In the genomic region with DNA sequence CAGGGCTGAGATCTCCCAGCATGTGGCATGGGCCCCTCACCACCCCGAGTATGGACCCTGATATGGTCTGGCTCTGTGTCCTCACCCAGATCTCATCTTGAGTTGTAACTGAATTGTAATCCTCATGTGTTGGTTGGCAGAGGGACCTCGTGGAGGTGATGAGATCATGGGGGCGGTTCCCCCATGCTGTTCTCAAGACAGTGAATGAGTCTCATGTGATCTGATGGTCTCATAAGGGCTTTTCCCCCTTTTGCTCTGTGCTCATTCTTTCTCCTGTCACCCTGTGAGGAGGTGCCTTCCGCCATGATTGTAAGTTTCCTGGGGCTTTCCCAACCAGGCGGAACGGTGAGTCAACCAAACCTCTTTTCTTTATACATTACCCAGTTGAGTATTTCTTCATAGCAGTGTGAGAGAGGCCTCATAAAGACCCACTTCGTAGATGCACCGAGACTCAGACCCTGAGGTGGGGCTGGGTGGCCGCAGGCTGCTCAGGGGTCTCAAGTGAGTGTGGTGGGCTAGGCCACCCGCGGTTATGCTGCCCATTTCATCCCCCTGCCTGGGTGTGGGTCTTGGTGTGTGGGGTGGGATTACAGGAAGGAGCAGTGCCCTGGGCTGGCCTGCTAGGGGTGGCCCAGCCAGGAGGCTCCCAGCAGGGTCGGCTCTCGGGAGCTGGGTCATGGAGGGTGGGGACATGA, we compare ENCODE assay signal across 10 cellular contexts. TPM values are rescaled to one million over a fixed set of nuclear protein-coding genes. Genes with fewer than 3 reads are reported as not detected.
DNase-seq lines count a peak whose midpoint lies in the region; ATAC-seq, FAIRE-seq and TF ChIP-seq lines count a peak whose summit lies in the region.
"Had no signal": no experiment of that assay in that cellular context is flagged by ENCODE, and none has a peak within 500 bp of the region (broad histone marks: within the 10 kb centered on the region; RNA-seq: fewer than 3 reads in every experiment).

No MANE protein-coding gene starts in this region.

- under 1% methylated on average over 13 of the region's 13 CpGs for WGBS in GM12878 (ENCODE audit: insufficient coverage, insufficient replicate concordance, low lambda C conversion rate, missing lambda C conversion rate)

- no peaks in the 10 kb centered on the region for H3K79me2 ChIP-seq in GM12878 (ENCODE audit: control insufficient read depth, insufficient read depth, low read length)

- TF ChIP-seq RAD21 in GM12878 (IDR thresholded peaks at IDR 0.05; ENCODE audit: insufficient read depth, low read depth, low read length) = no peak

- H3K4me3 ChIP-seq in GM12878 = no peak overlapping the region
- no peak overlapping the region for H3K4me3 ChIP-seq in coronary artery
- H3K4me3 ChIP-seq: pancreas had no signal

- in situ Hi-C loops in GM12878 (cut with MboI) = loop anchor here (5.0 kb wide), 2 partner anchors 115 to 290 kb away; no protein-coding TSS in a partner anchor

- no peaks in the 10 kb centered on the region for H3K36me3 ChIP-seq in GM12878 (ENCODE audit: control insufficient read depth in 2 of 2, insufficient read depth in 2 of 2, low read length in 1 of 2)
- H3K36me3 ChIP-seq: pancreas had no signal

- ATAC-seq in HG02870 (IDR thresholded peaks at IDR 0.05; ENCODE audit: unreplicated experiment) (peak; percentile 66), GM12878 (peak; percentile 94)

- H3K27ac ChIP-seq in GM12878 (ENCODE audit: control insufficient read depth, insufficient read depth) (peak overlapping the region; percentile 30; the same call in 1 of the 2 replicates), coronary artery (no peak overlapping the region)
- H3K27ac ChIP-seq: pancreas had no signal

- intact Hi-C loops in GM12878 (cut with micrococcal nuclease; ENCODE audit: unreplicated experiment) = loop anchor here (2.0 to 5.0 kb wide), 2 partner anchors 289 to 305 kb away; no protein-coding TSS in a partner anchor

- TF ChIP-seq EP300 in GM12878 (IDR thresholded peaks at IDR 0.05; ENCODE audit: borderline replicate concordance in 1 of 2, control insufficient read depth in 1 of 2, low read depth in 2 of 2, low read length in 2 of 2) = peak in 1 of 2 experiments; percentile 33; a peak in 1 of 4 replicates

- peak overlapping the region; percentile 70 for H2AFZ ChIP-seq in GM12878 (ENCODE audit: control insufficient read depth, low read depth, low read length)

- BruUV-seq in GM12878 (replicated peaks; lab: Mats Ljungman, UMichigan) = TSS peak; percentile 84

- POLR2A ChIA-PET in GM12878 (lab: Charles Lee) = interaction anchor here (1.0 to 1.7 kb wide), 3 partner anchors 115 to 292 kb away, joined by 5 read pairs; no protein-coding TSS in a partner anchor

- H3K4me1 ChIP-seq in GM12878 (ENCODE audit: control insufficient read depth, insufficient read depth, low read length) = peaks cover 18% of the 10 kb centered on the region
- H3K4me1 ChIP-seq: pancreas had no signal

- TF ChIP-seq POLR2A in GM12878 (IDR thresholded peaks at IDR 0.05; ENCODE audit: low read depth, low read length) = peak; percentile 58

- H4K20me1 ChIP-seq in GM12878 (ENCODE audit: control insufficient read depth, insufficient read depth) = no peaks in the 10 kb centered on the region

- TF ChIP-seq CTCF in GM12878 (IDR thresholded peaks at IDR 0.05 in 2 of 3, conservative IDR thresholded peaks at IDR 0.05 in 1 of 3; ENCODE audit: control insufficient read depth in 2 of 3, extremely low read depth in 1 of 3, insufficient read depth in 1 of 3, low read depth in 3 of 3, low read length in 3 of 3) (no peak), coronary artery (IDR thresholded peaks at IDR 0.05) (no peak)

- FAIRE-seq in GM18507 (lab: Jason Lieb, UNC) (peak; percentile 96), GM12878 (lab: Jason Lieb, UNC) (peak; percentile 96)
- FAIRE-seq: pancreas had no signal

- H3K9ac ChIP-seq in GM12878 (ENCODE audit: control insufficient read depth, insufficient read depth, low read length) = peak overlapping the region; percentile 28; the same call in 1 of the 2 replicates

- H3K27me3 ChIP-seq in GM12878 (replicated peaks in 1 of 2; ENCODE audit: control insufficient read depth in 2 of 2, insufficient read depth in 2 of 2, low read length in 1 of 2) = no peaks in the 10 kb centered on the region
- H3K27me3 ChIP-seq: pancreas had no signal

- RAD21 ChIA-PET in GM12878 (lab: Charles Lee; ENCODE audit: unreplicated experiment) = interaction anchor here (0.8 to 5.1 kb wide), 5 partner anchors 116 to 292 kb away, joined by 3 to 33 read pairs (median 5); no protein-coding TSS in a partner anchor

- CTCF ChIA-PET in GM12878 (lab: Yijun Ruan, JAX) = interaction anchor here (0.6 to 3.7 kb wide), 10 partner anchors 9 to 306 kb away, joined by 3 to 23 read pairs (median 4); no protein-coding TSS in a partner anchor

- H3K9me3 ChIP-seq in GM12878 (replicated peaks; ENCODE audit: control insufficient read depth, insufficient read depth, low read length) = no peaks in the 10 kb centered on the region
- H3K9me3 ChIP-seq: pancreas had no signal

- DNase-seq in GM18507 (ENCODE audit: extremely low spot score, insufficient read length, low read depth) (no peak), SW480 (ENCODE audit: low spot score) (peak; percentile 36), GM12878 (ENCODE audit: low read depth, low spot score) (peak; percentile 72), NCI-H1417 (lab: John Stamatoyannopoulos, UW) (no peak), coronary artery (ENCODE audit: low spot score) (no peak), NCI-H748 treated with DMSO at 0.1 percent for 48 hours (lab: John Stamatoyannopoulos, UW) (no peak)
- DNase-seq in stimulated activated CD4-positive, alpha-beta T cell treated with anti-CD3 and anti-CD28 coated beads, Interleukin-1b, Interleukin-23, amount 100 ng/mL, for 4 hours (ENCODE audit: low read depth in 2 of 2) = peak; percentile 45 to 60
- DNase-seq: pancreas had no signal

- SMC1A ChIA-PET in GM12878 (lab: Charles Lee; ENCODE audit: uncharacterized antibody, unreplicated experiment) = interaction anchor here (0.9 to 2.6 kb wide), 4 partner anchors 115 to 289 kb away, joined by 3 to 12 read pairs (median 4); no protein-coding TSS in a partner anchor

- H3K4me2 ChIP-seq in GM12878 (ENCODE audit: control insufficient read depth, insufficient read depth) = peak overlapping the region; percentile 40

TF ChIP-seq in GM12878, 131 proteins besides CTCF, POLR2A, EP300 and RAD21 (continues in another document):
- TF ChIP-seq SRF (IDR thresholded peaks at IDR 0.05; ENCODE audit: low read depth in 2 of 2, low read length in 2 of 2) (0 out of 4 replicates have a peak, but pooled peaks of 1 of the 2 experiments have one; percentile 3), NFYA (IDR thresholded peaks at IDR 0.05; ENCODE audit: borderline replicate concordance, low read depth, low read length) (no peak), SIN3A (IDR thresholded peaks at IDR 0.05; ENCODE audit: low read depth, low read length) (no peak), CREB1 (IDR thresholded peaks at IDR 0.05; ENCODE audit: low read depth) (peak; percentile 68), IKZF2 (IDR thresholded peaks at IDR 0.05) (peak in 1 of 2 experiments; percentile 41; a peak in 1 of 4 replicates), NFXL1 (IDR thresholded peaks at IDR 0.05; ENCODE audit: borderline replicate concordance) (no peak), ATF7 (IDR thresholded peaks at IDR 0.05; ENCODE audit: low read depth) (peak; percentile 96), PAX5 (IDR thresholded peaks at IDR 0.05; ENCODE audit: borderline replicate concordance, low read depth, low read length) (peak; percentile 60; the same call in 1 of the 2 replicates), YY1 (IDR thresholded peaks at IDR 0.05; ENCODE audit: low read depth, low read length) (peak; percentile 92), JUND (IDR thresholded peaks at IDR 0.05; ENCODE audit: low read depth, low read length) (peak; percentile 71; the same call in 1 of the 2 replicates), CHD2 (IDR thresholded peaks at IDR 0.05; ENCODE audit: borderline replicate concordance, low read depth, low read length) (0 out of 2 replicates have a peak, but pooled peaks have one; percentile 24), RUNX3 (IDR thresholded peaks at IDR 0.05; ENCODE audit: low read length) (peak; percentile 34; the same call in 1 of the 2 replicates), LARP7 (IDR thresholded peaks at IDR 0.05) (no peak; the same call in 1 of the 2 replicates), CREM (IDR thresholded peaks at IDR 0.05; ENCODE audit: low read depth) (peak; percentile 71), EED (IDR thresholded peaks at IDR 0.05; ENCODE audit: low read depth) (peak; percentile 44; the same call in 1 of the 2 replicates)
- TF ChIP-seq, protein P1, sequence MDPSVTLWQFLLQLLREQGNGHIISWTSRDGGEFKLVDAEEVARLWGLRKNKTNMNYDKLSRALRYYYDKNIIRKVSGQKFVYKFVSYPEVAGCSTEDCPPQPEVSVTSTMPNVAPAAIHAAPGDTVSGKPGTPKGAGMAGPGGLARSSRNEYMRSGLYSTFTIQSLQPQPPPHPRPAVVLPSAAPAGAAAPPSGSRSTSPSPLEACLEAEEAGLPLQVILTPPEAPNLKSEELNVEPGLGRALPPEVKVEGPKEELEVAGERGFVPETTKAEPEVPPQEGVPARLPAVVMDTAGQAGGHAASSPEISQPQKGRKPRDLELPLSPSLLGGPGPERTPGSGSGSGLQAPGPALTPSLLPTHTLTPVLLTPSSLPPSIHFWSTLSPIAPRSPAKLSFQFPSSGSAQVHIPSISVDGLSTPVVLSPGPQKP (IDR thresholded peaks at IDR 0.05; ENCODE audit: low read depth, low read length) = no peak

RNA-seq across cellular contexts. Expression of gene GATA5, which starts 26.2 kb away (rescaled TPM):
- total RNA-seq in GM12878 (2013; cell fraction: nucleolus; rRNA removed) = not detected in 2 replicates
- total RNA-seq in GM12878 (2014; rRNA removed) = not detected in 2 replicates
- total RNA-seq in GM12878 (2014; rRNA removed; fragmentation: Illumina TruSeq; extraction: Trizol) = not detected in 2 replicates
- not detected in 2 replicates for total RNA-seq in GM12878 (2021)
- polyA plus RNA-seq in GM12878 (2011; ENCODE audit: low read depth) = not detected
- not detected in 2 replicates for polyA plus RNA-seq in GM12878 (2011; rRNA removed)
- not detected in 2 replicates for polyA plus RNA-seq in GM12878 (2011; cell fraction: cytosol; rRNA removed)
- polyA plus RNA-seq in GM12878 (2011; cell fraction: nucleus; rRNA removed) = not detected in 2 replicates
- polyA plus RNA-seq in GM12878 (2012) = not detected in 2 replicates
- not detected in 2 replicates for polyA plus RNA-seq in GM12878 (2014; fragmentation: Illumina TruSeq; extraction: Trizol)
- polyA plus RNA-seq in GM12878 (2014; fragmentation: Nextera tagmentation; extraction: Ambion mirVana) = not detected
- polyA plus RNA-seq in GM12878 (2014; rRNA removed) = not detected in 2 replicates
- polyA plus RNA-seq in GM12878 (2016; fragmentation: Nextera tagmentation; extraction: Ambion mirVana) = not detected
- not detected in 2 replicates for polyA minus RNA-seq in GM12878 (2011; rRNA and poly(A)+ RNA removed)
- not detected in 2 replicates for polyA minus RNA-seq in GM12878 (2011; cell fraction: cytosol; rRNA and poly(A)+ RNA removed)
- not detected in 2 replicates for polyA minus RNA-seq in GM12878 (2011; cell fraction: nucleus; rRNA and poly(A)+ RNA removed)
- total RNA-seq: LHCN-M2 had no signal

Comparison
In these comparisons a context has a peak if more than half of its experiments do, and no peak if none do; other contexts are left out.
1. DNase-seq: peak in SW480 (single experiment), GM12878 (single experiment) and stimulated activated CD4-positive, alpha-beta T cell treated with anti-CD3 and anti-CD28 coated beads, Interleukin-1b, Interleukin-23, amount 100 ng/mL, for 4 hours (2 of 2); none in GM18507 (single experiment), NCI-H1417 (0 of 3), coronary artery (single experiment) and NCI-H748 treated with DMSO at 0.1 percent for 48 hours (single experiment).